In the genomic region with DNA sequence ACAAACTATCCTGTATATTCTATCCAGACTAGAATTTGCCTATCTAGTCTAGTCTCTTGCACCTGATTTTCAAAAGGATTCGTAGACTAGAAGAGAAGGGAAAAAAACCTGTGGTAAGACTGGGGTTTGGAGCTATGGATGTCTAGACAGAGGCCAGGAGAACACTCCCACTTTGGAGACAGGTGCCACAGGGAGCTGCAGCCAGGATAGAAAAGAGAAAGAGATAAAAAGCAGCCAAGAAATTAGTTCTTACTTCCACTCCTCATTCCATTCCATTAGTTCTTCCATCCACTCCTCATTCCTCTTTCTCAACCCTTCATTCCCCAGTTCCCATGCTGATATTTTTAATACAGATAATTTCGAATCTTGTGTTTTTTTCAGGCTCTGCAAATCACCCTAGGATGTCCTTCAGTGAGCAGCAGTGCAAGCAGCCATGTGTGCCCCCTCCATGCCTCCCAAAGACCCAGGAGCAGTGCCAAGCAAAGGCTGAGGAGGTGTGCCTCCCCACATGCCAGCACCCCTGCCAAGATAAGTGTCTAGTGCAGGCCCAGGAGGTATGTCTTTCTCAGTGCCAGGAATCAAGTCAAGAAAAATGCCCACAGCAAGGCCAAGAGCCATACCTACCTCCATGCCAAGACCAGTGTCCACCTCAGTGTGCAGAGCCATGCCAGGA, we compare ENCODE assay signal across 31 cellular contexts. TPM values are rescaled to one million over a fixed set of nuclear protein-coding genes. Genes with fewer than 3 reads are reported as not detected.
DNase-seq lines count a peak whose midpoint lies in the region; FAIRE-seq and TF ChIP-seq lines count a peak whose summit lies in the region.
"Had no signal": no experiment of that assay in that cellular context is flagged by ENCODE, and none has a peak within 500 bp of the region (broad histone marks: within the 10 kb centered on the region; RNA-seq: fewer than 3 reads in every experiment).

No MANE protein-coding gene starts in this region.

- FAIRE-seq in H54 (lab: Jason Lieb, UNC): no peak
- FAIRE-seq: A204.1, GM12878, GM12892, GM18507 had no signal

- DNase-seq in MG63: peak; percentile 25
- DNase-seq in trophoblast cell: peak in 1 of 2 donors; percentile 4
- no peak for DNase-seq in NCI-H524 treated with DMSO at 0.1 percent for 48 hours (lab: John Stamatoyannopoulos, UW)
- no peak for DNase-seq in WERI-Rb-1
- DNase-seq in H54 (ENCODE audit: insufficient read length, low spot score): no peak
- DNase-seq: 8988T; ACHN; BE2C; C1 segment of cervical spinal cord; CD4-positive, alpha-beta memory T cell; CD4-positive, CD25-positive, alpha-beta regulatory T cell; CD8-positive, alpha-beta memory T cell; COR-L47; DMS 273 treated with DMSO at 0.1 percent for 48 hours; DMS153; DMS53; DMS79; DND-41; EL; GDM1 had no signal

- no CpG with 5 or more reads among the region's 2 CpGs for WGBS in trophoblast cell (ENCODE audit: extremely low coverage, insufficient coverage, insufficient read length)

- H3K79me2 ChIP-seq in Loucy (ENCODE audit: insufficient read depth, low read length) (no peaks in the 10 kb centered on the region), trophoblast cell (ENCODE audit: control insufficient read depth, insufficient read depth, low read length, poor library complexity) (no peaks in the 10 kb centered on the region)

- no peaks in the 10 kb centered on the region for H3K79me1 ChIP-seq in trophoblast cell (ENCODE audit: low read length)

- H2AFZ ChIP-seq in Loucy (ENCODE audit: low read length) (no peak overlapping the region; the same call in 1 of the 2 replicates), trophoblast cell (ENCODE audit: insufficient read depth, low read length, poor library complexity) (no peak overlapping the region)

- no peaks in the 10 kb centered on the region for H3K9me2 ChIP-seq in Loucy (replicated peaks; ENCODE audit: low read depth, low read length)

- TF ChIP-seq POLR2A in H54 (IDR thresholded peaks at IDR 0.05; ENCODE audit: low read depth, low read length): no peak

- H3K36me3 ChIP-seq in Loucy (ENCODE audit: insufficient read depth, low read length): no peaks in the 10 kb centered on the region
- no peaks in the 10 kb centered on the region for H3K36me3 ChIP-seq in MG63
- no peaks in the 10 kb centered on the region for H3K36me3 ChIP-seq in trophoblast cell (ENCODE audit: control insufficient read depth in 1 of 2, insufficient read depth in 2 of 2, low read length in 2 of 2)
- H3K36me3 ChIP-seq in WERI-Rb-1: no peaks in the 10 kb centered on the region
- H3K36me3 ChIP-seq: BE2C, BLaER1 had no signal

- H3K18ac ChIP-seq in trophoblast cell (ENCODE audit: low read length): no peak overlapping the region

- no peak overlapping the region for H3K14ac ChIP-seq in trophoblast cell (ENCODE audit: low read length)

- H3K9ac ChIP-seq in Loucy (ENCODE audit: low read depth, low read length, poor library complexity, severe bottlenecking) (no peak overlapping the region), trophoblast cell (ENCODE audit: low read length) (no peak overlapping the region)
- H3K9ac ChIP-seq: BLaER1 had no signal

- H3K4me3 ChIP-seq in Loucy (ENCODE audit: low read length, poor library complexity, severe bottlenecking): no peak overlapping the region
- no peak overlapping the region for H3K4me3 ChIP-seq in MG63
- no peak overlapping the region for H3K4me3 ChIP-seq in trophoblast cell (ENCODE audit: low read depth, low read length)
- no peak overlapping the region for H3K4me3 ChIP-seq in WERI-Rb-1 (ENCODE audit: low read depth, low read length)
- H3K4me3 ChIP-seq: BLaER1, GM12878 had no signal

- H3K4me2 ChIP-seq in Loucy (ENCODE audit: low read depth, low read length, poor library complexity, severe bottlenecking) (peak overlapping the region; percentile 37), trophoblast cell (ENCODE audit: low read length) (no peak overlapping the region)

- no peak overlapping the region for H3K23ac ChIP-seq in trophoblast cell (ENCODE audit: low read length)

- H2BK120ac ChIP-seq in trophoblast cell (ENCODE audit: insufficient read depth, low read length, poor library complexity): peak overlapping the region; percentile 34

- H2AK5ac ChIP-seq in trophoblast cell (ENCODE audit: low read length): no peak overlapping the region

- no peak overlapping the region for H3K27ac ChIP-seq in trophoblast cell (ENCODE audit: low read depth, low read length)
- no peak overlapping the region for H3K27ac ChIP-seq in WERI-Rb-1
- H3K27ac ChIP-seq: BLaER1 had no signal

- peak overlapping the region; percentile 48 for H4K91ac ChIP-seq in trophoblast cell (ENCODE audit: low read depth, low read length)

- H3K4ac ChIP-seq in trophoblast cell (ENCODE audit: low read depth, low read length): no peak overlapping the region

- H3K9me3 ChIP-seq in Loucy (ENCODE audit: insufficient read depth, low read depth, low read length) (no peaks in the 10 kb centered on the region), MG63 (no peaks in the 10 kb centered on the region), trophoblast cell (ENCODE audit: insufficient read depth, low read depth, low read length) (peaks cover 2% of the 10 kb centered on the region), WERI-Rb-1 (ENCODE audit: severe bottlenecking) (no peaks in the 10 kb centered on the region)
- H3K9me3 ChIP-seq: BE2C, BLaER1 had no signal

- 0 out of 2 replicates have a peak, but pooled peaks cover 2% of the 10 kb centered on the region for H3F3A ChIP-seq in Loucy (ENCODE audit: low read depth)

- no peak overlapping the region for H2BK12ac ChIP-seq in trophoblast cell (ENCODE audit: low read length)

- peaks cover 19% of the 10 kb centered on the region for H3K4me1 ChIP-seq in Loucy (ENCODE audit: insufficient read depth, low read length, poor library complexity, severe bottlenecking)
- peaks cover 6 to 9% of the 10 kb centered on the region in 2 experiments for H3K4me1 ChIP-seq in trophoblast cell (ENCODE audit: control insufficient read depth in 1 of 2, insufficient read depth in 2 of 2, low read length in 2 of 2)
- H3K4me1 ChIP-seq: BE2C had no signal

- H4K8ac ChIP-seq in trophoblast cell (ENCODE audit: low read depth, low read length): no peak overlapping the region

- H4K12ac ChIP-seq in trophoblast cell (ENCODE audit: low read depth, low read length): no peak overlapping the region

- H4K20me1 ChIP-seq in Loucy (ENCODE audit: insufficient read depth, low read length, poor library complexity, severe bottlenecking): no peaks in the 10 kb centered on the region
- H4K20me1 ChIP-seq: BLaER1 had no signal

- no peak for TF ChIP-seq CTCF in Loucy (conservative IDR thresholded peaks at IDR 0.05; ENCODE audit: low read length)
- no peak for TF ChIP-seq CTCF in WERI-Rb-1 (IDR thresholded peaks at IDR 0.05; ENCODE audit: low read depth, low read length)

- H3K27me3 ChIP-seq in Loucy (ENCODE audit: insufficient read depth, low read length, poor library complexity, severe bottlenecking) (no peaks in the 10 kb centered on the region), MG63 (no peaks in the 10 kb centered on the region), trophoblast cell (ENCODE audit: insufficient read depth, low read length) (no peaks in the 10 kb centered on the region), WERI-Rb-1 (ENCODE audit: insufficient read depth, low read depth, severe bottlenecking) (no peaks in the 10 kb centered on the region)
- H3K27me3 ChIP-seq: BE2C, BLaER1 had no signal

- H2BK5ac ChIP-seq in trophoblast cell (ENCODE audit: low read depth, low read length, poor library complexity): peak overlapping the region; percentile 27

RNA-seq across cellular contexts. Expression of gene PRR9, which starts 0.5 kb away (rescaled TPM):
- 0.07 and 1.0 TPM in 2 replicates for total RNA-seq in MG63 (2014; rRNA removed; shearing (Covaris generic); ENCODE audit: low replicate concordance)
- 738 and 794 TPM in 2 replicates for polyA plus RNA-seq in trophoblast cell (2013)
- total RNA-seq: A673; CD4-positive, alpha-beta memory T cell; CD4-positive, CD25-positive, alpha-beta regulatory T cell; CD8-positive, alpha-beta memory T cell; G401; GM12878 had no signal
- polyA plus RNA-seq: AG04450; CD14-positive monocyte; CD4-positive, alpha-beta memory T cell; CD4-positive, CD25-positive, alpha-beta regulatory T cell; CD8-positive, alpha-beta memory T cell; GM12878 had no signal

RNA-seq across cellular contexts. Expression of gene LELP1, which starts 14.7 kb away (rescaled TPM):
- not detected in 2 replicates for total RNA-seq in MG63 (2014; rRNA removed; shearing (Covaris generic); ENCODE audit: low replicate concordance)
- polyA plus RNA-seq in trophoblast cell (2013): not detected in 2 replicates
- total RNA-seq: A673; CD4-positive, alpha-beta memory T cell; CD4-positive, CD25-positive, alpha-beta regulatory T cell; CD8-positive, alpha-beta memory T cell; Daoy; G401; GM12878 had no signal
- polyA plus RNA-seq: AG04450; CD14-positive monocyte; CD4-positive, alpha-beta memory T cell; CD4-positive, CD25-positive, alpha-beta regulatory T cell; CD8-positive, alpha-beta memory T cell; GM12878 had no signal

RNA-seq across cellular contexts. Expression of gene LORICRIN, which starts 41.6 kb away (rescaled TPM):
- not detected in 2 replicates for total RNA-seq in MG63 (2014; rRNA removed; shearing (Covaris generic); ENCODE audit: low replicate concordance)
- polyA plus RNA-seq in trophoblast cell (2013): 0.03 TPM in 1 of 2 replicates, not detected in the other
- total RNA-seq: A673; CD4-positive, alpha-beta memory T cell; CD4-positive, CD25-positive, alpha-beta regulatory T cell; CD8-positive, alpha-beta memory T cell; Daoy; G401 had no signal
- polyA plus RNA-seq: AG04450; CD14-positive monocyte; CD4-positive, alpha-beta memory T cell; CD4-positive, CD25-positive, alpha-beta regulatory T cell; CD8-positive, alpha-beta memory T cell had no signal
